In genomic region chr1:145926706-145927072, GRCh38 we compare ENCODE assay signal across 10 cellular contexts. TPM values are rescaled to one million over a fixed set of nuclear protein-coding genes. Genes with fewer than 3 reads are reported as not detected.
DNase-seq lines count a peak whose midpoint lies in the region; ATAC-seq, FAIRE-seq and TF ChIP-seq lines count a peak whose summit lies in the region.
"Had no signal": no experiment of that assay in that cellular context is flagged by ENCODE, and none has a peak within 500 bp of the region (broad histone marks: within the 10 kb centered on the region; RNA-seq: fewer than 3 reads in every experiment).

No MANE protein-coding gene starts in this region.

- no peaks in the 10 kb centered on the region for H3K9me3 Mint-ChIP-seq in neural crest cell
- H3K9me3 Mint-ChIP-seq: stimulated activated naive CD8-positive, alpha-beta T cell treated with anti-CD3 and anti-CD28 coated beads, Interleukin-15, Interleukin-2, amounts not matched to agents 100 ng/mL and 50 ng/mL, for 24 hours; T-helper 1 cell treated with Interleukin-12 subunit alpha and Interleukin-12 subunit beta and Interleukin-4 antibody, amounts not matched to agents 30 μg/mL and 1 μg/mL, for 36 hours had no signal

- H3K4me3 Mint-ChIP-seq in neural crest cell: no peak overlapping the region
- H3K4me3 Mint-ChIP-seq: stimulated activated naive CD8-positive, alpha-beta T cell treated with anti-CD3 and anti-CD28 coated beads, Interleukin-15, Interleukin-2, amounts not matched to agents 100 ng/mL and 50 ng/mL, for 24 hours; T-helper 1 cell treated with Interleukin-12 subunit alpha and Interleukin-12 subunit beta and Interleukin-4 antibody, amounts not matched to agents 30 μg/mL and 1 μg/mL, for 36 hours had no signal

- no peaks in the 10 kb centered on the region for H3K27me3 Mint-ChIP-seq in neural crest cell (ENCODE audit: low read depth)
- H3K27me3 Mint-ChIP-seq: stimulated activated naive CD8-positive, alpha-beta T cell treated with anti-CD3 and anti-CD28 coated beads, Interleukin-15, Interleukin-2, amounts not matched to agents 100 ng/mL and 50 ng/mL, for 24 hours had no signal

- H3K36me3 ChIP-seq in NT2/D1 (ENCODE audit: insufficient read depth, insufficient read length, low read length) (peaks cover 35% of the 10 kb centered on the region), bronchial epithelial cell (ENCODE audit: control insufficient read depth, insufficient read depth, low read length) (peaks cover 6% of the 10 kb centered on the region), aorta (ENCODE audit: control insufficient read depth in 1 of 2, insufficient read depth in 2 of 2, low read length in 1 of 2) (peaks cover 0 to 1% of the 10 kb centered on the region in 2 donors)

- intact Hi-C loops in aorta (cut with DNase I): loop anchor here (2.0 kb wide), 2 partner anchors 30 to 36 kb away; no protein-coding TSS in a partner anchor

- H3K27ac ChIP-seq in aorta (ENCODE audit: low read depth in 1 of 2, low read length in 2 of 2): peak overlapping the region; percentile 34 to 69

- peaks cover 4% of the 10 kb centered on the region for H3K4me1 Mint-ChIP-seq in neural crest cell

- H3K4me3 ChIP-seq in NT2/D1 (ENCODE audit: insufficient read length, low read depth) (peak overlapping the region; percentile 78), bronchial epithelial cell (ENCODE audit: low read depth, low read length) (peak overlapping the region; percentile 60), aorta (ENCODE audit: low read length in 2 of 2) (peak overlapping the region; percentile 30 to 67)

- H3K9me3 ChIP-seq in NT2/D1 (ENCODE audit: insufficient read depth, low read length) (no peaks in the 10 kb centered on the region), aorta (ENCODE audit: control insufficient read depth, low read length) (no peaks in the 10 kb centered on the region)

- no peaks in the 10 kb centered on the region for H3K27me3 ChIP-seq in NT2/D1 (ENCODE audit: insufficient read depth, insufficient read length)
- no peaks in the 10 kb centered on the region for H3K27me3 ChIP-seq in bronchial epithelial cell (ENCODE audit: control insufficient read depth, insufficient read depth, low read length)
- no peaks in the 10 kb centered on the region for H3K27me3 ChIP-seq in aorta (ENCODE audit: control insufficient read depth in 1 of 2, insufficient read depth in 2 of 2, low read length in 1 of 2)

- H3K36me3 Mint-ChIP-seq in neural crest cell (ENCODE audit: low read depth): peaks cover 5% of the 10 kb centered on the region

- H3K9ac ChIP-seq in NT2/D1 (ENCODE audit: insufficient read length, low read depth): peak overlapping the region; percentile 90

- no peak for FAIRE-seq in bronchial epithelial cell (lab: Jason Lieb, UNC)

- H3K4me1 ChIP-seq in NT2/D1 (ENCODE audit: insufficient read depth, insufficient read length) (no peaks in the 10 kb centered on the region), aorta (ENCODE audit: control insufficient read depth in 1 of 2, insufficient read depth in 2 of 2, low read length in 2 of 2) (no peaks in the 10 kb centered on the region)

- H3K27ac Mint-ChIP-seq in neural crest cell (ENCODE audit: unreplicated experiment): peak overlapping the region; percentile 25
- H3K27ac Mint-ChIP-seq: stimulated activated naive CD8-positive, alpha-beta T cell treated with anti-CD3 and anti-CD28 coated beads, Interleukin-15, Interleukin-2, amounts not matched to agents 100 ng/mL and 50 ng/mL, for 24 hours; T-helper 1 cell treated with Interleukin-12 subunit alpha and Interleukin-12 subunit beta and Interleukin-4 antibody, amounts not matched to agents 30 μg/mL and 1 μg/mL, for 36 hours had no signal

- DNase-seq in NT2/D1 (ENCODE audit: low read depth, low spot score): no peak
- DNase-seq in bronchial epithelial cell (ENCODE audit: low read depth): no peak
- DNase-seq in neural crest cell (ENCODE audit: low read depth, low spot score): no peak
- no peak for DNase-seq in aorta
- no peak for DNase-seq in NCI-H2227 (lab: John Stamatoyannopoulos, UW; ENCODE audit: unreplicated experiment)
- no peak for DNase-seq in NOMO-1 (lab: John Stamatoyannopoulos, UW; ENCODE audit: unreplicated experiment in 2 of 2)
- DNase-seq in NCI-H1436 treated with DMSO at 0.1 percent for 48 hours (lab: John Stamatoyannopoulos, UW): no peak

- WGBS in aorta, 2 donors: 4 to 6% methylated on average over 18 of the region's 18 CpGs

- TF ChIP-seq CTCF in bronchial epithelial cell (IDR thresholded peaks at IDR 0.05; ENCODE audit: insufficient read depth, low read length, severe bottlenecking): no peak
- no peak for TF ChIP-seq CTCF in neural crest cell (conservative IDR thresholded peaks at IDR 0.05)

- peak; percentile 2 for ATAC-seq in GM19455 (IDR thresholded peaks at IDR 0.05; ENCODE audit: unreplicated experiment)
- peak; percentile 3 for ATAC-seq in aorta (ENCODE audit: low FRiP score)

RNA-seq across cellular contexts. Expression of gene RBM8A, which starts 0.6 kb away (rescaled TPM):
- total RNA-seq in bronchial epithelial cell (221 and 230 TPM in 2 replicates), neural crest cell (273 and 285 TPM in 2 replicates), aorta (10 to 100 TPM; 81.2 to 84.5 TPM)
- polyA plus RNA-seq in aorta: 10 to 100 TPM; 42.6 to 74.1 TPM

RNA-seq across cellular contexts. Expression of gene PEX11B, which starts 8.2 kb away (rescaled TPM):
- total RNA-seq in bronchial epithelial cell (22.6 and 26.4 TPM in 2 replicates), neural crest cell (18.7 and 22.1 TPM in 2 replicates), aorta (10 to 100 TPM; 14.9 to 20.6 TPM)
- polyA plus RNA-seq in aorta: 10 to 100 TPM; 10.0 to 18.2 TPM

RNA-seq across cellular contexts. Expression of gene ITGA10, which starts 16.8 kb away (rescaled TPM):
- 0.26 and 0.77 TPM in 2 replicates for total RNA-seq in bronchial epithelial cell
- total RNA-seq in neural crest cell: 0.55 and 1.0 TPM in 2 replicates
- 100 to 1,000 TPM in 1 of 2 donors, 10 to 100 TPM in 1; 74.6 to 123 TPM for total RNA-seq in aorta
- 100 to 1,000 TPM in 1 of 2 donors, 1 to 10 TPM in 1; 7.6 to 296 TPM for polyA plus RNA-seq in aorta

RNA-seq across cellular contexts. Expression of gene LIX1L, which starts 31.1 kb away (rescaled TPM):
- total RNA-seq in bronchial epithelial cell (1.8 and 3.4 TPM in 2 replicates), neural crest cell (36.0 and 37.5 TPM in 2 replicates), aorta (10 to 100 TPM; 53.2 to 60.0 TPM)
- 10 to 100 TPM; 18.0 to 29.3 TPM for polyA plus RNA-seq in aorta

RNA-seq across cellular contexts. Expression of gene ANKRD34A, which starts 37.7 kb away (rescaled TPM):
- total RNA-seq in bronchial epithelial cell: under 0.01 TPM in 2 replicates
- 0.49 and 1.2 TPM in 2 replicates for total RNA-seq in neural crest cell
- 1 to 10 TPM; 1.4 to 2.2 TPM for total RNA-seq in aorta
- polyA plus RNA-seq in aorta: 1 to 10 TPM in 1 of 2 donors, under 1 TPM in 1; 0.63 to 1.9 TPM

Comparison
In these comparisons a context has a peak if more than half of its experiments do, and no peak if none do; other contexts are left out.
1. RNA of gene ITGA10, which starts 16.8 kb away (total RNA-seq): 74.6 to 123 TPM in aorta; 0.55 to 1.0 TPM in neural crest cell and 0.26 to 0.77 TPM in bronchial epithelial cell; every median in the first group is over 10 times any median in the second.
2. Peak in every context shown above with its lines, with median percentiles within 50 percentile points of each other: H3K4me3 ChIP-seq.